Comparison of ENCODE assay signal across 9 cellular contexts in the genomic region with DNA sequence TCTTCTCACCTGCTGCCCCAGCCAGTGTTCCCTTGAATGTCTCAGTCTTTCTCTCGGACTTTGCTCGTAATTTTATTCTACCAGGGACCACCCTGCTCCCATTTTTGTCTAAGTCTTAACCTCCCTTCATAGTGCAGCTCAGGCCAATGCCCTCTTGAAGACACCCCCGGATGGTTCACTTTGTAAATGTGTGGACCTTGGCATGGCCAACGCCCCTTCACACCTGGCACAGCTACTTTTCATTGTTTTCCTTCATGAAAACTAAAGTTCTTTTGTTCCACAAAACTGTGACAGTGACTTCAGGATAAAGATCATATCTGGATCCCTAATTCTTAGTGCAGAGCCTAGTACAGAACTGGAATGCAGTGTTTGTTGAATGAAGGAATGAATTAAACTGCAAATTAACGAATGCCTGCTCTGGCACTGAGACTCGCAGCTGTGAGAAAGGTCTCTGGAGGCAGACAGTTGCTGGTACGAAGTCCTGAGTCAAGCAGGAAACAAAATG. TPM values are rescaled to one million over a fixed set of nuclear protein-coding genes. Genes with fewer than 3 reads are reported as not detected.
DNase-seq lines count a peak whose midpoint lies in the region; ATAC-seq and TF ChIP-seq lines count a peak whose summit lies in the region.
"Had no signal": no experiment of that assay in that cellular context is flagged by ENCODE, and none has a peak within 500 bp of the region (broad histone marks: within the 10 kb centered on the region; RNA-seq: fewer than 3 reads in every experiment).

No MANE protein-coding gene starts in this region.

- no peaks in the 10 kb centered on the region for H3K9me3 ChIP-seq in CD8-positive, alpha-beta T cell (ENCODE audit: low read length)
- H3K9me3 ChIP-seq in Panc1 (ENCODE audit: control insufficient read depth, insufficient read depth, low read depth, low read length) (no peaks in the 10 kb centered on the region), iPS DF 6.9 (ENCODE audit: control insufficient read depth, insufficient read depth, low read length) (no peaks in the 10 kb centered on the region), thyroid gland (no peaks in the 10 kb centered on the region)

- H3K4me1 Mint-ChIP-seq in CD8-positive, alpha-beta T cell (ENCODE audit: low read depth): peaks cover 29% of the 10 kb centered on the region

- DNase-seq in CD8-positive, alpha-beta T cell: no peak
- no peak for DNase-seq in Panc1 (ENCODE audit: low read depth, low spot score)
- DNase-seq in iPS DF 6.9 (ENCODE audit: low read depth, low spot score): no peak
- no peak for DNase-seq in thyroid gland
- no peak for DNase-seq in NCI-H2171 treated with DMSO at 0.1 percent for 48 hours (lab: John Stamatoyannopoulos, UW)
- DNase-seq in 8988T: no peak
- no peak for DNase-seq in MV-4-11 (lab: John Stamatoyannopoulos, UW)

- CTCF ChIA-PET in CD8-positive, alpha-beta T cell (lab: Charles Lee): interaction anchor here (0.9 to 7.3 kb wide), 16 partner anchors 11 to 354 kb away, joined by 3 to 68 read pairs (median 6); partner anchors contain the start of gene PARP2
- CTCF ChIA-PET in Panc1 (lab: Charles Lee): interaction anchor here (0.7 to 1.5 kb wide), 2 partner anchors 9 to 18 kb away, joined by 4 to 6 read pairs; no protein-coding TSS in a partner anchor

- TF ChIP-seq CTCF in CD8-positive, alpha-beta T cell (IDR thresholded peaks at IDR 0.05): no peak
- TF ChIP-seq CTCF in Panc1 (IDR thresholded peaks at IDR 0.05) (no peak), thyroid gland (IDR thresholded peaks at IDR 0.05) (no peak)

- no peaks in the 10 kb centered on the region for H3K36me3 ChIP-seq in CD8-positive, alpha-beta T cell (ENCODE audit: insufficient read depth, low read length)
- H3K36me3 ChIP-seq in Panc1 (ENCODE audit: control insufficient read depth, insufficient read depth, low read length): no peaks in the 10 kb centered on the region
- no peaks in the 10 kb centered on the region for H3K36me3 ChIP-seq in iPS DF 6.9 (ENCODE audit: control insufficient read depth, insufficient read depth, low read length)
- H3K36me3 ChIP-seq in thyroid gland: no peaks in the 10 kb centered on the region

- peak; percentile 15 for ATAC-seq in CD8-positive, alpha-beta T cell
- ATAC-seq in GM21423 (IDR thresholded peaks at IDR 0.05; ENCODE audit: unreplicated experiment): peak; percentile 33
- ATAC-seq in Panc1: no peak

- H3K27ac ChIP-seq in CD8-positive, alpha-beta T cell (ENCODE audit: low read depth, low read length): peak overlapping the region; percentile 80
- peak overlapping the region; percentile 69 for H3K27ac ChIP-seq in Panc1 (ENCODE audit: low read length)
- no peak overlapping the region for H3K27ac ChIP-seq in iPS DF 6.9 (ENCODE audit: low read length)
- peak overlapping the region; percentile 98 to 100 (median 100) for H3K27ac ChIP-seq in thyroid gland

- H3K9me3 Mint-ChIP-seq in CD8-positive, alpha-beta T cell: no peaks in the 10 kb centered on the region

- POLR2A ChIA-PET in CD8-positive, alpha-beta T cell (lab: Charles Lee): interaction anchor here (0.6 to 5.4 kb wide), 14 partner anchors 10 to 390 kb away, joined by 3 to 33 read pairs (median 6); partner anchors contain the start of genes CCNB1IP1, PIP4P1 and PNP
- POLR2A ChIA-PET in Panc1 (lab: Charles Lee): interaction anchor here (0.6 kb wide), 1 partner anchor 20 kb away, joined by 8 read pairs; no protein-coding TSS in a partner anchor

- peaks cover 4% of the 10 kb centered on the region for H3K36me3 Mint-ChIP-seq in CD8-positive, alpha-beta T cell

- no peak for TF ChIP-seq POLR2A in thyroid gland (IDR thresholded peaks at IDR 0.05)

- H3K4me1 ChIP-seq in CD8-positive, alpha-beta T cell (ENCODE audit: insufficient read depth, low read length): peaks cover 24% of the 10 kb centered on the region
- peaks cover 3% of the 10 kb centered on the region for H3K4me1 ChIP-seq in Panc1 (ENCODE audit: control insufficient read depth, insufficient read depth, low read length)
- H3K4me1 ChIP-seq in iPS DF 6.9 (ENCODE audit: control insufficient read depth, insufficient read depth, low read length): no peaks in the 10 kb centered on the region
- peaks cover 7 to 10% of the 10 kb centered on the region in 2 donors for H3K4me1 ChIP-seq in thyroid gland

- in situ Hi-C loops in Panc1 (cut with HindIII; ENCODE audit: low pct_unique_long_range_greater_than_20kb, low sequenced_read_pairs): no loop called here

- WGBS in iPS DF 6.9 (ENCODE audit: insufficient coverage, insufficient read length): no CpG with 5 or more reads among the region's 7 CpGs
- 12 to 15% methylated on average over 7 of the region's 7 CpGs for WGBS in thyroid gland, 2 donors

- no TSS peak for BruUV-seq in Panc1 (replicated peaks; lab: Mats Ljungman, UMichigan)

- no peak overlapping the region for H3K4me3 Mint-ChIP-seq in CD8-positive, alpha-beta T cell

- no peaks in the 10 kb centered on the region for H3K27me3 Mint-ChIP-seq in CD8-positive, alpha-beta T cell (ENCODE audit: low read depth)

- H3K27ac Mint-ChIP-seq in CD8-positive, alpha-beta T cell: no peak overlapping the region

- H3K4me3 ChIP-seq in CD8-positive, alpha-beta T cell (ENCODE audit: low read depth, low read length): peak overlapping the region; percentile 93
- H3K4me3 ChIP-seq in Panc1 (ENCODE audit: low read depth in 2 of 2, low read length in 2 of 2): peak overlapping the region; percentile 81 to 97
- H3K4me3 ChIP-seq in iPS DF 6.9 (ENCODE audit: low read length): peak overlapping the region; percentile 86; the same call in 1 of the 2 replicates
- peak overlapping the region; percentile 2 to 56 (median 26) for H3K4me3 ChIP-seq in thyroid gland (replicated peaks in 1 of 3)

- H3K27me3 ChIP-seq in CD8-positive, alpha-beta T cell (ENCODE audit: insufficient read depth, low read length): no peaks in the 10 kb centered on the region
- no peaks in the 10 kb centered on the region for H3K27me3 ChIP-seq in Panc1 (ENCODE audit: control insufficient read depth, insufficient read depth, low read length)
- no peaks in the 10 kb centered on the region for H3K27me3 ChIP-seq in iPS DF 6.9 (ENCODE audit: control insufficient read depth, insufficient read depth, low read length)
- no peaks in the 10 kb centered on the region for H3K27me3 ChIP-seq in thyroid gland

- intact Hi-C loops in CD8-positive, alpha-beta T cell (cut with DNase I, micrococcal nuclease): loop anchor here (1.0 to 5.0 kb wide), 4 partner anchors 227 to 421 kb away; partner anchors contain the start of genes OSGEP (in 1 of the 2) and TMEM253 (in 1 of the 2)
- intact Hi-C loops in Panc1 (cut with micrococcal nuclease; ENCODE audit: unreplicated experiment) (loop anchor here (5.0 kb wide), 1 partner anchor 69 kb away; no protein-coding TSS in a partner anchor), thyroid gland (cut with DNase I) (loop anchor here (5.0 to 10.0 kb wide), 3 partner anchors 69 to 349 kb away; partner anchors contain the start of genes APEX1, CCNB1IP1 and OSGEP)

RNA-seq across cellular contexts. Expression of gene RNASE4, which starts 3.5 kb away (rescaled TPM):
- under 1 TPM; 0.19 to 0.27 TPM for total RNA-seq in CD8-positive, alpha-beta T cell
- total RNA-seq in Panc1 (2021; ENCODE audit: unreplicated experiment) (3.3 TPM), thyroid gland (10 to 100 TPM; 15.5 to 58.9 (median 45.8) TPM)
- 3.3 TPM for polyA plus RNA-seq in Panc1 (2012; ENCODE audit: insufficient read length)

RNA-seq across cellular contexts. Expression of gene ANG, which starts 7.7 kb away (rescaled TPM):
- under 1 TPM; 0.33 to 0.60 TPM for total RNA-seq in CD8-positive, alpha-beta T cell
- 1.9 TPM for total RNA-seq in Panc1 (2021; ENCODE audit: unreplicated experiment)
- 3.8 TPM for polyA plus RNA-seq in Panc1 (2012; ENCODE audit: insufficient read length)
- total RNA-seq in thyroid gland: 10 to 100 TPM in 1 of 4 donors, 1 to 10 TPM in 3; 2.8 to 17.6 (median 5.8) TPM

RNA-seq across cellular contexts. Expression of gene OR6S1, which starts 39.4 kb away (rescaled TPM):
- total RNA-seq in CD8-positive, alpha-beta T cell: not detected
- total RNA-seq in Panc1 (2021; ENCODE audit: unreplicated experiment) (not detected), thyroid gland (not detected)
- polyA plus RNA-seq in Panc1 (2012; ENCODE audit: insufficient read length): not detected
- total RNA-seq: M059J had no signal

Comparison
In these comparisons a context has a peak if more than half of its experiments do, and no peak if none do; other contexts are left out.
1. H3K4me3 ChIP-seq: peak in every context shown above with its lines; median percentile 93 in CD8-positive, alpha-beta T cell; 89 in Panc1; 86 in iPS DF 6.9; 26 in thyroid gland.